ENCODE assay signal across 21 cellular contexts in genomic region chr5:178605788-178606187, GRCh38. TPM values are rescaled to one million over a fixed set of nuclear protein-coding genes. Genes with fewer than 3 reads are reported as not detected.
A peak's percentile ranks its signal among the peaks of the same experiment; 100 is the strongest.
DNase-seq lines count a peak whose midpoint lies in the region; ATAC-seq, FAIRE-seq and TF ChIP-seq lines count a peak whose summit lies in the region.
"Had no signal": no experiment of that assay in that cellular context is flagged by ENCODE, and none has a peak within 500 bp of the region (broad histone marks: within the 10 kb centered on the region; RNA-seq: fewer than 3 reads in every experiment).

No MANE protein-coding gene starts in this region.

- POLR2A ChIA-PET in HepG2 (lab: Yijun Ruan, JAX) (no interaction called here), GM12878 (lab: Charles Lee) (no interaction called here)

- intact Hi-C loops in HepG2 (cut with micrococcal nuclease; ENCODE audit: unreplicated experiment) (no loop called here), GM12878 (cut with micrococcal nuclease; ENCODE audit: unreplicated experiment) (no loop called here), right lobe of liver (cut with DNase I) (no loop called here)

- H2AFZ ChIP-seq in HepG2 (ENCODE audit: low read length) (no peak overlapping the region), GM12878 (ENCODE audit: control insufficient read depth, low read depth, low read length) (no peak overlapping the region)

- RAD21 ChIA-PET in GM12878 (lab: Charles Lee; ENCODE audit: unreplicated experiment), result no interaction called here

- peaks cover 11 to 67% (median 49%) of the 10 kb centered on the region in 4 donors for H3K36me3 ChIP-seq in liver (ENCODE audit: control insufficient read depth in 4 of 4, insufficient read depth in 3 of 4, low read depth in 1 of 4, low read length in 3 of 4)
- peaks cover 13 to 56% of the 10 kb centered on the region in 2 experiments; a peak in 4 of 5 replicates for H3K36me3 ChIP-seq in HepG2 (replicated peaks in 1 of 2; ENCODE audit: control insufficient read depth in 1 of 2, insufficient read depth in 2 of 2, low read length in 2 of 2)
- H3K36me3 ChIP-seq in GM12878 (ENCODE audit: control insufficient read depth in 2 of 2, insufficient read depth in 2 of 2, low read length in 1 of 2), result peaks cover 5 to 31% of the 10 kb centered on the region in 2 experiments
- H3K36me3 ChIP-seq in right lobe of liver, result peaks cover 0 to 85% (median 47%) of the 10 kb centered on the region in 4 donors

- no peak overlapping the region for H3K4me3 Mint-ChIP-seq in progenitor cell of endocrine pancreas (ENCODE audit: low read depth)
- H3K4me3 Mint-ChIP-seq: CD4-positive, alpha-beta T cell; H9; IgD-negative memory B cell had no signal

- 33% methylated on average over 3 of the region's 3 CpGs for WGBS in liver
- WGBS in HepG2 (ENCODE audit: low lambda C conversion rate), result 84% methylated on average over 3 of the region's 3 CpGs
- 93% methylated on average over 3 of the region's 3 CpGs for WGBS in GM12878 (ENCODE audit: insufficient coverage, insufficient replicate concordance, low lambda C conversion rate, missing lambda C conversion rate)
- WGBS in right lobe of liver (ENCODE audit: insufficient coverage, low coverage, low lambda C conversion rate, missing lambda C conversion rate), result 36% methylated on average over 3 of the region's 3 CpGs

- H3K9ac ChIP-seq in liver (ENCODE audit: low read depth in 1 of 2, low read length in 2 of 2) (no peak overlapping the region), HepG2 (ENCODE audit: insufficient read depth, low read depth, low read length) (no peak overlapping the region), GM12878 (ENCODE audit: control insufficient read depth, insufficient read depth, low read length) (no peak overlapping the region)

- H3K4me1 ChIP-seq in liver (ENCODE audit: control insufficient read depth in 4 of 4, insufficient read depth in 4 of 4, low read length in 3 of 4) (peaks cover 0 to 4% (median 0%) of the 10 kb centered on the region in 4 donors), HepG2 (ENCODE audit: insufficient read depth, low read length) (no peaks in the 10 kb centered on the region), GM12878 (ENCODE audit: control insufficient read depth, insufficient read depth, low read length) (no peaks in the 10 kb centered on the region), right lobe of liver (peaks cover 0 to 19% (median 0%) of the 10 kb centered on the region in 4 donors)
- H3K4me1 ChIP-seq: Caco-2 had no signal

- SMC1A ChIA-PET in GM12878 (lab: Charles Lee; ENCODE audit: uncharacterized antibody, unreplicated experiment), result interaction anchor here (1.7 kb wide), 1 partner anchor 14 kb away, joined by 6 read pairs; no protein-coding TSS in a partner anchor

- H4K20me1 ChIP-seq in HepG2 (ENCODE audit: insufficient read depth, low read length), result no peaks in the 10 kb centered on the region
- no peaks in the 10 kb centered on the region for H4K20me1 ChIP-seq in GM12878 (ENCODE audit: control insufficient read depth, insufficient read depth)

- FAIRE-seq in HepG2 (lab: Jason Lieb, UNC) (no peak), GM12878 (lab: Jason Lieb, UNC) (no peak)
- FAIRE-seq: A204.1, D721Med, G401.6, GM12892, GM19239, H1 had no signal

- H3K79me2 ChIP-seq in HepG2 (ENCODE audit: insufficient read depth, low read length) (no peaks in the 10 kb centered on the region), GM12878 (ENCODE audit: control insufficient read depth, insufficient read depth, low read length) (no peaks in the 10 kb centered on the region)

- no peak overlapping the region for H3K27ac ChIP-seq in liver (ENCODE audit: low read depth in 1 of 2, low read length in 2 of 2)
- no peak overlapping the region for H3K27ac ChIP-seq in HepG2 (ENCODE audit: extremely low read length, insufficient read depth, low read length)
- no peak overlapping the region for H3K27ac ChIP-seq in GM12878 (ENCODE audit: control insufficient read depth, insufficient read depth)
- no peak overlapping the region for H3K27ac ChIP-seq in right lobe of liver
- H3K27ac ChIP-seq: C4-2B had no signal

- in situ Hi-C loops in HepG2 (cut with HindIII; ENCODE audit: extremely low pct_ligation_motif_present, low pct_unique_long_range_greater_than_20kb) (no loop called here), GM12878 (cut with MboI) (no loop called here)

- H3K27me3 Mint-ChIP-seq in progenitor cell of endocrine pancreas, result no peaks in the 10 kb centered on the region
- H3K27me3 Mint-ChIP-seq: CD4-positive, alpha-beta T cell; IgD-negative memory B cell had no signal

- no peak overlapping the region for H3K27ac Mint-ChIP-seq in progenitor cell of endocrine pancreas
- H3K27ac Mint-ChIP-seq: CD4-positive, alpha-beta T cell; H9; IgD-negative memory B cell had no signal

- H3K4me3 ChIP-seq in liver (ENCODE audit: low read depth in 1 of 3, low read length in 3 of 3) (no peak overlapping the region), HepG2 (replicated peaks in 1 of 3; ENCODE audit: insufficient read depth in 1 of 3, low read depth in 2 of 3, low read length in 3 of 3) (no peak overlapping the region), GM12878 (no peak overlapping the region), right lobe of liver (no peak overlapping the region)

- no peak for DNase-seq in HepG2 (ENCODE audit: low spot score)
- no peak for DNase-seq in GM12878 (ENCODE audit: low read depth, low spot score)
- no peak for DNase-seq in right lobe of liver
- DNase-seq in effector CD4-positive, alpha-beta T cell, result no peak
- DNase-seq in hippocampal formation (lab: John Stamatoyannopoulos, UW), result no peak
- no peak for DNase-seq in progenitor cell of endocrine pancreas (ENCODE audit: low spot score, unreplicated experiment)
- DNase-seq: ACHN; AML-193; Caco-2; CD4-positive, alpha-beta T cell; H9 had no signal

- no peak for TF ChIP-seq EP300 in HepG2 (IDR thresholded peaks at IDR 0.05; ENCODE audit: low read depth in 2 of 2, low read length in 2 of 2)
- no peak for TF ChIP-seq EP300 in HepG2 (CRISPR knock-in tag; IDR thresholded peaks at IDR 0.05; ENCODE audit: borderline replicate concordance)
- TF ChIP-seq EP300 in GM12878 (IDR thresholded peaks at IDR 0.05; ENCODE audit: borderline replicate concordance in 1 of 2, control insufficient read depth in 1 of 2, low read depth in 2 of 2, low read length in 2 of 2), result no peak

- peaks cover 5% of the 10 kb centered on the region for H3K9me3 Mint-ChIP-seq in progenitor cell of endocrine pancreas (ENCODE audit: low read depth)
- H3K9me3 Mint-ChIP-seq: CD4-positive, alpha-beta T cell; IgD-negative memory B cell had no signal

- CTCF ChIA-PET in HepG2 (lab: Yijun Ruan, JAX; ENCODE audit: low intra/inter-chr PET ratio, low total read pairs) (no interaction called here), GM12878 (lab: Yijun Ruan, JAX) (no interaction called here)

- no peak for TF ChIP-seq CTCF in liver (IDR thresholded peaks at IDR 0.05; ENCODE audit: low read depth, low read length, missing input control)
- no peak for TF ChIP-seq CTCF in HepG2 (CRISPR knock-in tag; IDR thresholded peaks at IDR 0.05)
- no peak for TF ChIP-seq CTCF in GM12878 (IDR thresholded peaks at IDR 0.05 in 2 of 3, conservative IDR thresholded peaks at IDR 0.05 in 1 of 3; ENCODE audit: control insufficient read depth in 2 of 3, extremely low read depth in 1 of 3, insufficient read depth in 1 of 3, low read depth in 3 of 3, low read length in 3 of 3)
- TF ChIP-seq CTCF in right lobe of liver (IDR thresholded peaks at IDR 0.05), result no peak
- TF ChIP-seq CTCF in progenitor cell of endocrine pancreas (IDR thresholded peaks at IDR 0.05; ENCODE audit: unreplicated experiment), result no peak

- TF ChIP-seq RAD21 in liver (IDR thresholded peaks at IDR 0.05) (no peak), HepG2 (CRISPR knock-in tag; IDR thresholded peaks at IDR 0.05) (no peak), GM12878 (IDR thresholded peaks at IDR 0.05; ENCODE audit: insufficient read depth, low read depth, low read length) (no peak)

- H3K9me3 ChIP-seq in liver (ENCODE audit: control insufficient read depth in 4 of 4, low read length in 3 of 4) (no peaks in the 10 kb centered on the region), HepG2 (ENCODE audit: low read length) (no peaks in the 10 kb centered on the region), GM12878 (replicated peaks; ENCODE audit: control insufficient read depth, insufficient read depth, low read length) (no peaks in the 10 kb centered on the region), right lobe of liver (no peaks in the 10 kb centered on the region)

- no peaks in the 10 kb centered on the region for H3K27me3 ChIP-seq in liver (ENCODE audit: control insufficient read depth in 4 of 4, insufficient read depth in 4 of 4, low read length in 3 of 4)
- no peaks in the 10 kb centered on the region for H3K27me3 ChIP-seq in HepG2 (ENCODE audit: control insufficient read depth in 1 of 2, insufficient read depth in 2 of 2, low read length in 2 of 2)
- H3K27me3 ChIP-seq in GM12878 (replicated peaks in 1 of 2; ENCODE audit: control insufficient read depth in 2 of 2, insufficient read depth in 2 of 2, low read length in 1 of 2), result no peaks in the 10 kb centered on the region
- H3K27me3 ChIP-seq in right lobe of liver, result no peaks in the 10 kb centered on the region

- H3K36me3 Mint-ChIP-seq in progenitor cell of endocrine pancreas (ENCODE audit: insufficient read depth), result peaks cover 54% of the 10 kb centered on the region

- TF ChIP-seq POLR2A in HepG2 (IDR thresholded peaks at IDR 0.05; ENCODE audit: insufficient read depth in 1 of 2, low read depth in 2 of 2, low read length in 2 of 2) (no peak), GM12878 (IDR thresholded peaks at IDR 0.05; ENCODE audit: low read depth, low read length) (no peak), right lobe of liver (IDR thresholded peaks at IDR 0.05) (no peak)

- no TSS peak for BruUV-seq in HepG2 (replicated peaks; lab: Mats Ljungman, UMichigan)
- BruUV-seq in GM12878 (replicated peaks; lab: Mats Ljungman, UMichigan), result TSS peak; percentile 8

- H3K4me2 ChIP-seq in HepG2 (ENCODE audit: low read depth, low read length) (no peak overlapping the region), GM12878 (ENCODE audit: control insufficient read depth, insufficient read depth) (no peak overlapping the region)

- ATAC-seq in HepG2, result no peak
- no peak for ATAC-seq in GM12878
- peak in 3 of 4 donors; percentile 33 to 88 (median 53) for ATAC-seq in right lobe of liver

- H3K4me1 Mint-ChIP-seq in progenitor cell of endocrine pancreas (ENCODE audit: low read depth), result no peaks in the 10 kb centered on the region
- H3K4me1 Mint-ChIP-seq: H9 had no signal

RNA-seq across cellular contexts. Expression of gene COL23A1, which starts 15.6 kb away (rescaled TPM):
- 1 to 10 TPM in 1 of 2 donors, under 1 TPM in 1; 0.33 to 1.4 TPM for total RNA-seq in liver
- under 1 TPM; 0.08 to 0.21 TPM for polyA plus RNA-seq in liver
- total RNA-seq in HepG2 (2016; rRNA removed; fragmentation: Illumina TruSeq; extraction: Trizol), result not detected in 2 replicates
- not detected in 2 replicates for total RNA-seq in HepG2 (2016; cell fraction: cytosol; rRNA removed; fragmentation: Illumina TruSeq; extraction: Trizol; ENCODE audit: low read depth)
- not detected in 2 replicates for total RNA-seq in HepG2 (2016; cell fraction: insoluble cytoplasmic fraction; rRNA removed; fragmentation: Illumina TruSeq; extraction: Trizol)
- total RNA-seq in HepG2 (2016; cell fraction: membrane; rRNA removed; fragmentation: Illumina TruSeq; extraction: Trizol), result not detected in 2 replicates
- total RNA-seq in HepG2 (2016; cell fraction: nucleus; rRNA removed; fragmentation: Illumina TruSeq; extraction: Trizol), result not detected in 2 replicates
- polyA plus RNA-seq in HepG2 (2011; rRNA removed), result not detected in 2 replicates
- polyA plus RNA-seq in HepG2 (2011; cell fraction: cytosol; rRNA removed), result not detected in 2 replicates
- 0.03 TPM in 1 of 2 replicates, not detected in the other for polyA plus RNA-seq in HepG2 (2011; cell fraction: nucleus; rRNA removed)
- polyA plus RNA-seq in HepG2 (2012), result not detected in 2 replicates
- not detected in 2 replicates for polyA plus RNA-seq in HepG2 (2016; cell fraction: cytosol; fragmentation: Illumina TruSeq; extraction: Trizol; ENCODE audit: low read depth)
- polyA plus RNA-seq in HepG2 (2016; cell fraction: insoluble cytoplasmic fraction; fragmentation: Illumina TruSeq; extraction: Trizol; ENCODE audit: low read depth), result not detected in 2 replicates
- not detected in 2 replicates for polyA plus RNA-seq in HepG2 (2016; cell fraction: membrane; fragmentation: Illumina TruSeq; extraction: Trizol; ENCODE audit: low read depth)
- not detected in 2 replicates for polyA plus RNA-seq in HepG2 (2016; cell fraction: nucleus; fragmentation: Illumina TruSeq; extraction: Trizol; ENCODE audit: insufficient read depth, low read depth)
- not detected in 2 replicates for polyA minus RNA-seq in HepG2 (2011; rRNA and poly(A)+ RNA removed; ENCODE audit: low replicate concordance)
- polyA minus RNA-seq in HepG2 (2011; cell fraction: cytosol; rRNA and poly(A)+ RNA removed), result not detected in 2 replicates
- not detected in 2 replicates for polyA minus RNA-seq in HepG2 (2011; cell fraction: nucleus; rRNA and poly(A)+ RNA removed)
- not detected in 2 replicates for total RNA-seq in GM12878 (2013; cell fraction: nucleolus; rRNA removed)
- 0.05 and 0.11 TPM in 2 replicates for total RNA-seq in GM12878 (2014; rRNA removed)
- 0.05 TPM in 1 of 2 replicates, not detected in the other for total RNA-seq in GM12878 (2014; rRNA removed; fragmentation: Illumina TruSeq; extraction: Trizol)
- 0.08 TPM in 1 of 2 replicates, not detected in the other for total RNA-seq in GM12878 (2021)
- not detected for polyA plus RNA-seq in GM12878 (2011; ENCODE audit: low read depth)
- polyA plus RNA-seq in GM12878 (2011; rRNA removed), result not detected in 2 replicates
- not detected in 2 replicates for polyA plus RNA-seq in GM12878 (2011; cell fraction: cytosol; rRNA removed)
- 0.10 and 0.12 TPM in 2 replicates for polyA plus RNA-seq in GM12878 (2011; cell fraction: nucleus; rRNA removed)
- polyA plus RNA-seq in GM12878 (2012), result 0.08 TPM in 1 of 2 replicates, not detected in the other
- polyA plus RNA-seq in GM12878 (2014; fragmentation: Illumina TruSeq; extraction: Trizol), result 0.03 TPM in 1 of 2 replicates, not detected in the other
- polyA plus RNA-seq in GM12878 (2014; fragmentation: Nextera tagmentation; extraction: Ambion mirVana), result not detected
- 0.09 TPM in 1 of 2 replicates, not detected in the other for polyA plus RNA-seq in GM12878 (2014; rRNA removed)
- under 1 TPM; 0.07 to 0.83 TPM for polyA plus RNA-seq in GM12878 (2016; fragmentation: Nextera tagmentation; extraction: Ambion mirVana)
- not detected in 2 replicates for polyA minus RNA-seq in GM12878 (2011; rRNA and poly(A)+ RNA removed)
- polyA minus RNA-seq in GM12878 (2011; cell fraction: cytosol; rRNA and poly(A)+ RNA removed), result not detected in 2 replicates
- 0.12 and 0.29 TPM in 2 replicates for polyA minus RNA-seq in GM12878 (2011; cell fraction: nucleus; rRNA and poly(A)+ RNA removed)
- total RNA-seq in right lobe of liver, result 1 to 10 TPM in 2 of 6 experiments, under 1 TPM in 4; 0.25 to 1.2 (median 0.50) TPM
- 0.36 and 0.64 TPM in 2 replicates for total RNA-seq in progenitor cell of endocrine pancreas
- total RNA-seq: CD4-positive, alpha-beta T cell had no signal
- polyA plus RNA-seq: BJ had no signal

RNA-seq across cellular contexts. Expression of gene CLK4, which starts 21.1 kb away (rescaled TPM):
- total RNA-seq in liver (10 to 100 TPM; 27.1 to 28.2 TPM), HepG2 (2016; rRNA removed; fragmentation: Illumina TruSeq; extraction: Trizol) (9.5 and 18.4 TPM in 2 replicates), GM12878 (2014; rRNA removed) (21.2 and 25.6 TPM in 2 replicates), GM12878 (2014; rRNA removed; fragmentation: Illumina TruSeq; extraction: Trizol) (21.7 and 21.9 TPM in 2 replicates), GM12878 (2021) (17.0 and 19.3 TPM in 2 replicates), right lobe of liver (10 to 100 TPM; 10.8 to 19.1 (median 11.7) TPM), progenitor cell of endocrine pancreas (37.9 and 38.1 TPM in 2 replicates)
- polyA plus RNA-seq in liver (10 to 100 TPM in 1 of 2 donors, 1 to 10 TPM in 1; 5.0 to 16.8 TPM), HepG2 (2011; rRNA removed) (15.4 and 17.7 TPM in 2 replicates), GM12878 (2011; rRNA removed) (47.9 and 66.3 TPM in 2 replicates), GM12878 (2014; fragmentation: Illumina TruSeq; extraction: Trizol) (16.2 and 23.0 TPM in 2 replicates), GM12878 (2014; fragmentation: Nextera tagmentation; extraction: Ambion mirVana) (10 to 100 TPM; 13.6 to 20.7 TPM), GM12878 (2014; rRNA removed) (16.3 and 21.0 TPM in 2 replicates), GM12878 (2016; fragmentation: Nextera tagmentation; extraction: Ambion mirVana) (10 to 100 TPM; 16.4 to 17.5 TPM)
- 2.3 and 2.7 TPM in 2 replicates for total RNA-seq in HepG2 (2016; cell fraction: cytosol; rRNA removed; fragmentation: Illumina TruSeq; extraction: Trizol; ENCODE audit: low read depth)
- 10.7 and 16.8 TPM in 2 replicates for total RNA-seq in HepG2 (2016; cell fraction: insoluble cytoplasmic fraction; rRNA removed; fragmentation: Illumina TruSeq; extraction: Trizol)
- 4.8 and 5.2 TPM in 2 replicates for total RNA-seq in HepG2 (2016; cell fraction: membrane; rRNA removed; fragmentation: Illumina TruSeq; extraction: Trizol)
- total RNA-seq in HepG2 (2016; cell fraction: nucleus; rRNA removed; fragmentation: Illumina TruSeq; extraction: Trizol), result 52.9 and 59.3 TPM in 2 replicates
- 3.9 and 5.6 TPM in 2 replicates for polyA plus RNA-seq in HepG2 (2011; cell fraction: cytosol; rRNA removed)
- polyA plus RNA-seq in HepG2 (2011; cell fraction: nucleus; rRNA removed), result 55.3 and 57.0 TPM in 2 replicates
- 18.6 and 18.8 TPM in 2 replicates for polyA plus RNA-seq in HepG2 (2012)
- 0.83 and 0.90 TPM in 2 replicates for polyA plus RNA-seq in HepG2 (2016; cell fraction: cytosol; fragmentation: Illumina TruSeq; extraction: Trizol; ENCODE audit: low read depth)
- 6.5 and 7.5 TPM in 2 replicates for polyA plus RNA-seq in HepG2 (2016; cell fraction: insoluble cytoplasmic fraction; fragmentation: Illumina TruSeq; extraction: Trizol; ENCODE audit: low read depth)
- 1.5 and 2.0 TPM in 2 replicates for polyA plus RNA-seq in HepG2 (2016; cell fraction: membrane; fragmentation: Illumina TruSeq; extraction: Trizol; ENCODE audit: low read depth)
- 49.7 and 55.1 TPM in 2 replicates for polyA plus RNA-seq in HepG2 (2016; cell fraction: nucleus; fragmentation: Illumina TruSeq; extraction: Trizol; ENCODE audit: insufficient read depth, low read depth)
- polyA minus RNA-seq in HepG2 (2011; rRNA and poly(A)+ RNA removed; ENCODE audit: low replicate concordance), result 9.8 and 16.0 TPM in 2 replicates
- polyA minus RNA-seq in HepG2 (2011; cell fraction: cytosol; rRNA and poly(A)+ RNA removed), result 5.3 and 6.9 TPM in 2 replicates
- polyA minus RNA-seq in HepG2 (2011; cell fraction: nucleus; rRNA and poly(A)+ RNA removed), result 178 and 181 TPM in 2 replicates
- total RNA-seq in GM12878 (2013; cell fraction: nucleolus; rRNA removed), result 196 and 199 TPM in 2 replicates
- 7.4 TPM for polyA plus RNA-seq in GM12878 (2011; ENCODE audit: low read depth)
- 13.9 and 15.0 TPM in 2 replicates for polyA plus RNA-seq in GM12878 (2011; cell fraction: cytosol; rRNA removed)
- 120 and 150 TPM in 2 replicates for polyA plus RNA-seq in GM12878 (2011; cell fraction: nucleus; rRNA removed)
- polyA plus RNA-seq in GM12878 (2012), result 11.5 and 11.7 TPM in 2 replicates
- polyA minus RNA-seq in GM12878 (2011; rRNA and poly(A)+ RNA removed), result 47.9 and 61.4 TPM in 2 replicates
- polyA minus RNA-seq in GM12878 (2011; cell fraction: cytosol; rRNA and poly(A)+ RNA removed), result 8.1 and 8.3 TPM in 2 replicates
- polyA minus RNA-seq in GM12878 (2011; cell fraction: nucleus; rRNA and poly(A)+ RNA removed), result 107 and 132 TPM in 2 replicates

Comparison
In these comparisons a context has a peak if more than half of its experiments do, and no peak if none do; other contexts are left out.
1. ATAC-seq: peak in right lobe of liver (3 of 4); none in HepG2 (single experiment) and GM12878 (single experiment).